Comparison of ENCODE assay signal across 26 cellular contexts in genomic region chr4:95285797-95286196, GRCh38.
"Had no signal": no experiment of that assay in that cellular context is flagged by ENCODE, and none has a peak within 500 bp of the region (broad histone marks: within the 10 kb centered on the region; RNA-seq: fewer than 3 reads in every experiment).

No MANE protein-coding gene starts in this region.

- FAIRE-seq: endothelial cell of umbilical vein had no signal

- H3K27ac ChIP-seq: colonic mucosa, coronary artery, epithelial cell of prostate, esophagus muscularis mucosa, esophagus squamous epithelium, foreskin keratinocyte, gastrocnemius medialis, gastroesophageal sphincter, heart left ventricle, heart right ventricle, hepatocyte had no signal

- H3K4me1 ChIP-seq: colonic mucosa, esophagus muscularis mucosa, esophagus squamous epithelium, foreskin keratinocyte, gastrocnemius medialis, gastroesophageal sphincter, heart right ventricle had no signal

- H3K4me3 ChIP-seq: colonic mucosa, coronary artery, dorsolateral prefrontal cortex, esophagus muscularis mucosa, esophagus squamous epithelium, gastrocnemius medialis, gastroesophageal sphincter, heart left ventricle, heart right ventricle, hepatocyte had no signal

- H2AFZ ChIP-seq: hepatocyte had no signal

- H3K36me3 ChIP-seq: colonic mucosa, esophagus muscularis mucosa, esophagus squamous epithelium, gastrocnemius medialis, gastroesophageal sphincter, heart left ventricle, heart right ventricle had no signal

- DNase-seq: colonic mucosa; cortex of kidney; dermis blood vessel endothelial cell; dorsolateral prefrontal cortex; effector CD4-positive, alpha-beta T cell; effector CD8-positive, alpha-beta T cell; effector memory CD4-positive, alpha-beta T cell; effector memory CD8-positive, alpha-beta T cell; endodermal cell; erythroblast; esophagus squamous epithelium; foreskin fibroblast; foreskin keratinocyte; foreskin melanocyte; gastrocnemius medialis; glutamatergic neuron; head of caudate nucleus; heart left ventricle; heart right ventricle had no signal

- H3K79me2 ChIP-seq: hepatocyte had no signal

- H3K27me3 ChIP-seq: colonic mucosa, dorsolateral prefrontal cortex, esophagus muscularis mucosa, esophagus squamous epithelium, foreskin keratinocyte, gastrocnemius medialis, gastroesophageal sphincter, heart left ventricle, heart right ventricle, hepatocyte had no signal

- ATAC-seq: effector memory CD8-positive, alpha-beta T cell; esophagus mucosa; foreskin keratinocyte; gastrocnemius medialis; gastroesophageal sphincter; heart left ventricle; heart right ventricle had no signal

- H3K9me3 ChIP-seq: colonic mucosa, esophagus muscularis mucosa, esophagus squamous epithelium, gastrocnemius medialis had no signal

- H3K4me2 ChIP-seq: hepatocyte had no signal
